ENCODE assay signal across 1 cellular context in genomic region chr1:7549277-7549676, GRCh38.
TF ChIP-seq lines count a peak whose summit lies in the region.

No MANE protein-coding gene starts in this region.

TF ChIP-seq in HCT116, 20 proteins besides CTCF, POLR2A, EP300 and RAD21 (continued from another document):
- TF ChIP-seq, protein P1, sequence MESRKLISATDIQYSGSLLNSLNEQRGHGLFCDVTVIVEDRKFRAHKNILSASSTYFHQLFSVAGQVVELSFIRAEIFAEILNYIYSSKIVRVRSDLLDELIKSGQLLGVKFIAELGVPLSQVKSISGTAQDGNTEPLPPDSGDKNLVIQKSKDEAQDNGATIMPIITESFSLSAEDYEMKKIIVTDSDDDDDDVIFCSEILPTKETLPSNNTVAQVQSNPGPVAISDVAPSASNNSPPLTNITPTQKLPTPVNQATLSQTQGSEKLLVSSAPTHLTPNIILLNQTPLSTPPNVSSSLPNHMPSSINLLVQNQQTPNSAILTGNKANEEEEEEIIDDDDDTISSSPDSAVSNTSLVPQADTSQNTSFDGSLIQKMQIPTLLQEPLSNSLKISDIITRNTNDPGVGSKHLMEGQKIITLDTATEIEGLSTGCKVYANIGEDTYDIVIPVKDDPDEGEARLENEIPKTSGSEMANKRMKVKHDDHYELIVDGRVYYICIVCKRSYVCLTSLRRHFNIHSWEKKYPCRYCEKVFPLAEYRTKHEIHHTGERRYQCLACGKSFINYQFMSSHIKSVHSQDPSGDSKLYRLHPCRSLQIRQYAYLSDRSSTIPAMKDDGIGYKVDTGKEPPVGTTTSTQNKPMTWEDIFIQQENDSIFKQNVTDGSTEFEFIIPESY (IDR thresholded peaks at IDR 0.05; ENCODE audit: extremely low read depth, insufficient replicate concordance, low read length) = peak; percentile 35
